In genomic region chr1:36339615-36340014, GRCh38 we compare ENCODE assay signal across 23 cellular contexts. TPM values are rescaled to one million over a fixed set of nuclear protein-coding genes. Genes with fewer than 3 reads are reported as not detected.
DNase-seq lines count a peak whose midpoint lies in the region; FAIRE-seq and TF ChIP-seq lines count a peak whose summit lies in the region.
"Had no signal": no experiment of that assay in that cellular context is flagged by ENCODE, and none has a peak within 500 bp of the region (broad histone marks: within the 10 kb centered on the region; RNA-seq: fewer than 3 reads in every experiment).

No MANE protein-coding gene starts in this region.

- POLR2A ChIA-PET in A673 (lab: Charles Lee; ENCODE audit: low non-redundant PET) = no interaction called here

- no peak for FAIRE-seq in GM19239 (lab: Jason Lieb, UNC)
- FAIRE-seq: astrocyte had no signal

- CTCF ChIA-PET in A673 (lab: Charles Lee) = no interaction called here

- peak overlapping the region; percentile 2 for H3K4me2 ChIP-seq in Loucy (ENCODE audit: low read depth, low read length, poor library complexity, severe bottlenecking)
- H3K4me2 ChIP-seq: hepatocyte, smooth muscle cell had no signal

- H3K4me1 ChIP-seq in A673 (ENCODE audit: insufficient read depth, low read length, poor library complexity, severe bottlenecking) (no peaks in the 10 kb centered on the region), Loucy (ENCODE audit: insufficient read depth, low read length, poor library complexity, severe bottlenecking) (peaks cover 11% of the 10 kb centered on the region)
- H3K4me1 ChIP-seq: foreskin keratinocyte had no signal

- intact Hi-C loops in A673 (cut with micrococcal nuclease; ENCODE audit: unreplicated experiment) = no loop called here

- TSS peak; percentile 77 for BruUV-seq in A673 (replicated peaks; lab: Mats Ljungman, UMichigan)

- peaks cover 17% of the 10 kb centered on the region for H3K36me3 ChIP-seq in A673 (ENCODE audit: insufficient read depth, low read length, poor library complexity, severe bottlenecking)
- H3K36me3 ChIP-seq in Loucy (ENCODE audit: insufficient read depth, low read length) = peaks cover 6% of the 10 kb centered on the region; the same call in 1 of the 2 replicates

- H3K9ac ChIP-seq in Loucy (ENCODE audit: low read depth, low read length, poor library complexity, severe bottlenecking) = peak overlapping the region; percentile 0

- H3K9me2 ChIP-seq in Loucy (replicated peaks; ENCODE audit: low read depth, low read length) = no peaks in the 10 kb centered on the region

- no peaks in the 10 kb centered on the region for H4K20me1 ChIP-seq in Loucy (ENCODE audit: insufficient read depth, low read length, poor library complexity, severe bottlenecking)

- DNase-seq in A673 (ENCODE audit: low spot score) (no peak), left kidney (ENCODE audit: low read depth, low spot score) (peak; percentile 24), NCI-H2171 treated with DMSO at 0.1 percent for 48 hours (lab: John Stamatoyannopoulos, UW) (no peak), NCI-H1694 treated with DMSO at 0.1 percent for 48 hours (lab: John Stamatoyannopoulos, UW) (no peak), GM19239 (ENCODE audit: insufficient read length, low spot score) (no peak)
- DNase-seq: CD8-positive, alpha-beta T cell; cerebellar nuclear complex; DMS153; erythroblast; foreskin keratinocyte; GOT3; immature natural killer cell; Karpas-422; NCI-H1048; NCI-H2081; NCI-H446; SHP77 treated with DMSO at 0.1 percent for 48 hours; T-cell had no signal

- no peaks in the 10 kb centered on the region for H3K79me2 ChIP-seq in Loucy (ENCODE audit: insufficient read depth, low read length)
- H3K79me2 ChIP-seq: hepatocyte had no signal

- H3K27ac ChIP-seq in A673 (ENCODE audit: low read depth, low read length, poor library complexity, severe bottlenecking) = no peak overlapping the region
- H3K27ac ChIP-seq: foreskin keratinocyte, hepatocyte had no signal

- H3K27me3 ChIP-seq in A673 (replicated peaks; ENCODE audit: insufficient read depth, low read depth, low read length, poor library complexity) = no peaks in the 10 kb centered on the region
- H3K27me3 ChIP-seq in Loucy (ENCODE audit: insufficient read depth, low read length, poor library complexity, severe bottlenecking) = no peaks in the 10 kb centered on the region
- H3K27me3 ChIP-seq: foreskin keratinocyte, hepatocyte had no signal

- TF ChIP-seq CTCF in A673 (conservative IDR thresholded peaks at IDR 0.05; ENCODE audit: low read depth, low read length) (no peak), Loucy (conservative IDR thresholded peaks at IDR 0.05; ENCODE audit: low read length) (no peak)

- no peaks in the 10 kb centered on the region for H3F3A ChIP-seq in Loucy (ENCODE audit: low read depth)

- H3K4me3 ChIP-seq in A673 (ENCODE audit: low read depth, low read length, poor library complexity, severe bottlenecking) (no peak overlapping the region), Loucy (ENCODE audit: low read length, poor library complexity, severe bottlenecking) (no peak overlapping the region)
- H3K4me3 ChIP-seq: hepatocyte, mucosa of descending colon, smooth muscle cell had no signal

- no peaks in the 10 kb centered on the region for H3K9me3 ChIP-seq in A673 (ENCODE audit: low read depth, low read length, poor library complexity, severe bottlenecking)
- H3K9me3 ChIP-seq in Loucy (ENCODE audit: insufficient read depth, low read depth, low read length) = no peaks in the 10 kb centered on the region
- H3K9me3 ChIP-seq: mucosa of descending colon had no signal

- H2AFZ ChIP-seq in Loucy (ENCODE audit: low read length) = no peak overlapping the region
- H2AFZ ChIP-seq: hepatocyte had no signal

RNA-seq across cellular contexts. Expression of gene EVA1B, which starts 16.2 kb away (rescaled TPM):
- 6.2 and 8.4 TPM in 2 replicates for total RNA-seq in A673 (2021)

RNA-seq across cellular contexts. Expression of gene SH3D21, which starts 33.4 kb away (rescaled TPM):
- total RNA-seq in A673 (2021) = 2.9 and 4.0 TPM in 2 replicates

RNA-seq across cellular contexts. Expression of gene STK40, which starts 46.1 kb away (rescaled TPM):
- total RNA-seq in A673 (2021) = 93.2 and 109 TPM in 2 replicates

RNA-seq across cellular contexts. Expression of gene LSM10, which starts 58.1 kb away (rescaled TPM):
- 60.7 and 68.0 TPM in 2 replicates for total RNA-seq in A673 (2021)
